In genomic region chr11:68159665-68160064, GRCh38 we compare ENCODE assay signal across 23 cellular contexts. TPM values are rescaled to one million over a fixed set of nuclear protein-coding genes. Genes with fewer than 3 reads are reported as not detected.
DNase-seq lines count a peak whose midpoint lies in the region; ATAC-seq and TF ChIP-seq lines count a peak whose summit lies in the region.
"Had no signal": no experiment of that assay in that cellular context is flagged by ENCODE, and none has a peak within 500 bp of the region (broad histone marks: within the 10 kb centered on the region; RNA-seq: fewer than 3 reads in every experiment).

No MANE protein-coding gene starts in this region.

- 45 to 52% methylated on average over 6 of the region's 6 CpGs for WGBS in thyroid gland, 2 donors

- H3K9me3 Mint-ChIP-seq in brain (no peaks in the 10 kb centered on the region), neural progenitor cell (no peaks in the 10 kb centered on the region)
- H3K9me3 Mint-ChIP-seq: CD14-positive monocyte; CD4-positive, alpha-beta T cell; CD8-positive, alpha-beta memory T cell; GM23338; H9 had no signal

- DNase-seq in left ventricle myocardium inferior, result no peak
- no peak for DNase-seq in right atrium auricular region (ENCODE audit: low spot score)
- peak; percentile 27 for DNase-seq in neural progenitor cell (ENCODE audit: low spot score)
- DNase-seq in thyroid gland, result peak in 1 of 2 donors; percentile 67
- DNase-seq: 8988T; ACHN; AML-193; BE2C; CD4-positive, alpha-beta T cell; CD8-positive, alpha-beta memory T cell; DMS 273 treated with DMSO at 0.1 percent for 48 hours; DMS79; EL; GF-D8; H9 had no signal

- no peaks in the 10 kb centered on the region for H3K27me3 ChIP-seq in left ventricle myocardium inferior (ENCODE audit: low read depth)
- no peaks in the 10 kb centered on the region for H3K27me3 ChIP-seq in right atrium auricular region
- H3K27me3 ChIP-seq in neural progenitor cell, result no peaks in the 10 kb centered on the region
- no peaks in the 10 kb centered on the region for H3K27me3 ChIP-seq in thyroid gland
- H3K27me3 ChIP-seq: BE2C; BLaER1 treated with 17β-estradiol and CSF1 and Interleukin-3, amounts not matched to agents 10 nM and 100 nM had no signal

- H3K4me3 ChIP-seq in left ventricle myocardium inferior (no peak overlapping the region), right atrium auricular region (no peak overlapping the region), neural progenitor cell (no peak overlapping the region), thyroid gland (replicated peaks in 1 of 3) (no peak overlapping the region)
- H3K4me3 ChIP-seq: A549; BLaER1 treated with 17β-estradiol and CSF1 and Interleukin-3, amounts not matched to agents 10 nM and 100 nM; GM23338 had no signal

- no peaks in the 10 kb centered on the region for H3K79me2 ChIP-seq in neural progenitor cell (ENCODE audit: low read depth)

- no peak overlapping the region for H3K9ac ChIP-seq in neural progenitor cell
- H3K9ac ChIP-seq: BLaER1 treated with 17β-estradiol and CSF1 and Interleukin-3, amounts not matched to agents 10 nM and 100 nM had no signal

- intact Hi-C loops in left ventricle myocardium inferior (cut with micrococcal nuclease), result no loop called here
- intact Hi-C loops in thyroid gland (cut with DNase I), result no loop called here

- H3K36me3 Mint-ChIP-seq in brain, result peaks cover 48% of the 10 kb centered on the region
- H3K36me3 Mint-ChIP-seq in neural progenitor cell, result peaks cover 33% of the 10 kb centered on the region

- H2AFZ ChIP-seq in neural progenitor cell (replicated peaks), result no peak overlapping the region
- H2AFZ ChIP-seq: GM23338 had no signal

- no peak for TF ChIP-seq CTCF in left ventricle myocardium inferior (IDR thresholded peaks at IDR 0.05; ENCODE audit: borderline replicate concordance)
- TF ChIP-seq CTCF in right atrium auricular region (IDR thresholded peaks at IDR 0.05), result no peak
- TF ChIP-seq CTCF in brain (conservative IDR thresholded peaks at IDR 0.05), result no peak
- TF ChIP-seq CTCF in neural progenitor cell (IDR thresholded peaks at IDR 0.05), result no peak
- no peak for TF ChIP-seq CTCF in thyroid gland (IDR thresholded peaks at IDR 0.05)

- H3K27ac ChIP-seq in left ventricle myocardium inferior (replicated peaks), result peak overlapping the region; percentile 31
- H3K27ac ChIP-seq in right atrium auricular region, result no peak overlapping the region
- peak overlapping the region; percentile 64 for H3K27ac ChIP-seq in neural progenitor cell
- peak overlapping the region; percentile 78 to 90 (median 88) for H3K27ac ChIP-seq in thyroid gland
- H3K27ac ChIP-seq: A549; BLaER1 treated with 17β-estradiol and CSF1 and Interleukin-3, amounts not matched to agents 10 nM and 100 nM had no signal

- H3K4me1 Mint-ChIP-seq in brain (peaks cover 34% of the 10 kb centered on the region), neural progenitor cell (peaks cover 59% of the 10 kb centered on the region)
- H3K4me1 Mint-ChIP-seq: CD14-positive monocyte had no signal

- no peaks in the 10 kb centered on the region for H3K27me3 Mint-ChIP-seq in brain
- peaks cover 7% of the 10 kb centered on the region for H3K27me3 Mint-ChIP-seq in neural progenitor cell (ENCODE audit: insufficient read depth, low read depth)
- H3K27me3 Mint-ChIP-seq: CD4-positive, alpha-beta T cell; CD8-positive, alpha-beta memory T cell had no signal

- peak overlapping the region; percentile 60 for H3K4me2 ChIP-seq in neural progenitor cell
- H3K4me2 ChIP-seq: A549; BLaER1 treated with 17β-estradiol and CSF1 and Interleukin-3, amounts not matched to agents 10 nM and 100 nM; GM23338 had no signal

- H3K4me1 ChIP-seq in left ventricle myocardium inferior (peaks cover 8% of the 10 kb centered on the region), right atrium auricular region (no peaks in the 10 kb centered on the region), neural progenitor cell (peaks cover 35% of the 10 kb centered on the region), thyroid gland (peaks cover 21 to 41% of the 10 kb centered on the region in 2 donors)
- H3K4me1 ChIP-seq: A549; BE2C; BLaER1 treated with 17β-estradiol and CSF1 and Interleukin-3, amounts not matched to agents 10 nM and 100 nM had no signal

- H3F3A ChIP-seq in neural progenitor cell (ENCODE audit: low read depth), result peaks cover 36% of the 10 kb centered on the region

- H3K27ac Mint-ChIP-seq in brain, result peak overlapping the region in 3 of 5 experiments; percentile 79 to 93 (median 84)
- peak overlapping the region; percentile 98 for H3K27ac Mint-ChIP-seq in neural progenitor cell
- H3K27ac Mint-ChIP-seq: CD14-positive monocyte, H9 had no signal

- H3K36me3 ChIP-seq in left ventricle myocardium inferior (peaks cover 36% of the 10 kb centered on the region), right atrium auricular region (peaks cover 27% of the 10 kb centered on the region), neural progenitor cell (no peaks in the 10 kb centered on the region), thyroid gland (peaks cover 0 to 5% of the 10 kb centered on the region in 2 donors)

- no peak for TF ChIP-seq POLR2A in thyroid gland (IDR thresholded peaks at IDR 0.05)

- H4K20me1 ChIP-seq in neural progenitor cell (ENCODE audit: low read depth), result peaks cover 15% of the 10 kb centered on the region

- ATAC-seq in HG03565 (IDR thresholded peaks at IDR 0.05; ENCODE audit: unreplicated experiment) (no peak), HG03439 (IDR thresholded peaks at IDR 0.05; ENCODE audit: unreplicated experiment) (no peak)
- ATAC-seq: A549, GM23338, HCT116 had no signal

- no peaks in the 10 kb centered on the region for H3K9me3 ChIP-seq in left ventricle myocardium inferior (replicated peaks)
- H3K9me3 ChIP-seq in right atrium auricular region, result no peaks in the 10 kb centered on the region
- no peaks in the 10 kb centered on the region for H3K9me3 ChIP-seq in neural progenitor cell (ENCODE audit: low read depth)
- no peaks in the 10 kb centered on the region for H3K9me3 ChIP-seq in thyroid gland
- H3K9me3 ChIP-seq: A549; BE2C; BLaER1 treated with 17β-estradiol and CSF1 and Interleukin-3, amounts not matched to agents 10 nM and 100 nM had no signal

- peak overlapping the region in 1 of 5 experiments; percentile 47 for H3K4me3 Mint-ChIP-seq in brain
- H3K4me3 Mint-ChIP-seq in neural progenitor cell, result peak overlapping the region; percentile 69
- H3K4me3 Mint-ChIP-seq: CD14-positive monocyte; CD4-positive, alpha-beta T cell; CD8-positive, alpha-beta memory T cell; GM23338; H9 had no signal

RNA-seq across cellular contexts. Expression of gene CHKA, which starts 38.5 kb away (rescaled TPM):
- 8.7 TPM for total RNA-seq in left ventricle myocardium inferior
- 10 to 100 TPM in 1 of 2 donors, 1 to 10 TPM in 1; 6.1 to 10.3 TPM for total RNA-seq in right atrium auricular region
- polyA plus RNA-seq in brain (ENCODE audit: insufficient read depth, low read depth, low replicate concordance), result 39.0 TPM
- 33.9 and 36.8 TPM in 2 replicates for total RNA-seq in neural progenitor cell (ENCODE audit: low replicate concordance)
- 100 to 1,000 TPM in 1 of 4 donors, 10 to 100 TPM in 3; 86.8 to 106 (median 93.1) TPM for total RNA-seq in thyroid gland

RNA-seq across cellular contexts. Expression of gene KMT5B, which starts 53.4 kb away (rescaled TPM):
- total RNA-seq in left ventricle myocardium inferior, result 24.3 TPM
- total RNA-seq in right atrium auricular region, result 10 to 100 TPM; 20.2 to 20.5 TPM
- polyA plus RNA-seq in brain (ENCODE audit: insufficient read depth, low read depth, low replicate concordance), result 20.2 TPM
- total RNA-seq in neural progenitor cell (ENCODE audit: low replicate concordance), result 48.3 and 62.4 TPM in 2 replicates
- total RNA-seq in thyroid gland, result 10 to 100 TPM; 57.4 to 84.2 (median 67.4) TPM

Comparison
In these comparisons a context has a peak if more than half of its experiments do, and no peak if none do; other contexts are left out.
1. H3K27ac ChIP-seq: peak in left ventricle myocardium inferior (single experiment), neural progenitor cell (single experiment) and thyroid gland (3 of 3); none in right atrium auricular region (0 of 2).